8 cellular contexts compared by ENCODE assay signal in the genomic region with DNA sequence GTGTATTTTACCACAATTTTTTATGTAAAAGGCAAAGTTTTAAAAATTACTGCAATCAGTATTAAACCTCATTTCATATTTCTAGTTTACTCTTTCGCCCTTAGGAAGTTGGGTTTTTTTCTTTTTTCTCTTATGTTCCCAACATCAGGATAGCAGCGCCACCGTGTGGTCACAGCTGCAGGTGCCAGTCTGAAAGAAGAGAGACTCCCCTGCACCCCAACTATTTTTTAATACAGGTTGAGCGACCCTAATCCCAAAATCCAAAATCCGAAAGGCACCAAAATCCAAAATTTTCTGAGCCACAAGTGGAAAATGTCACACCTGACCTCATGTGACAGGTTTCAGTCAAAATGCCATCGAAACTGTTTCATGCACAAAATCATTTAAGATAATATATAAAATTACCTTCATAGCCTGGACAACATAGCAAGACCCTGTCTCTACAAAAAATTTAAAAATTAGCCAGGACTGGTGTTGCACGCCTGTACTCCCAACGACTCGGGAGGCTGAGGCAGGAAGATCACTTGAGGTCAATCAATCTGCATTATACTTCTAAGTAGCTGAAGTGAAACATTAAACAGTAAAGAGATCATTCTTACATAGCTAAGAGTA. TPM values are rescaled to one million over a fixed set of nuclear protein-coding genes. Genes with fewer than 3 reads are reported as not detected.
DNase-seq lines count a peak whose midpoint lies in the region; ATAC-seq and TF ChIP-seq lines count a peak whose summit lies in the region.

No MANE protein-coding gene starts in this region.

- peak; percentile 86 for TF ChIP-seq CTCF in lung (IDR thresholded peaks at IDR 0.05; ENCODE audit: control extremely low read depth, extremely low read depth)

- peaks cover 10% of the 10 kb centered on the region for H3K27me3 Mint-ChIP-seq in activated CD4-positive, alpha-beta T cell treated with anti-CD3 and anti-CD28 coated beads, Interleukin-2, amount 10 ng/mL, durations not matched to agents 7 days and 5 days

- H3K36me3 ChIP-seq in lung (ENCODE audit: control insufficient read depth in 2 of 2, insufficient read depth in 2 of 2, low read length in 2 of 2), result no peaks in the 10 kb centered on the region

- no peaks in the 10 kb centered on the region for H3K9me3 Mint-ChIP-seq in activated CD4-positive, alpha-beta T cell treated with anti-CD3 and anti-CD28 coated beads, Interleukin-2, amount 10 ng/mL, durations not matched to agents 7 days and 5 days

- H3K4me1 ChIP-seq in lung (ENCODE audit: control insufficient read depth in 2 of 2, insufficient read depth in 2 of 2, low read length in 2 of 2), result peaks cover 0 to 4% of the 10 kb centered on the region in 2 donors

- H3K4me3 ChIP-seq in lung, result no peak overlapping the region

- CTCF ChIA-PET in activated CD4-positive, alpha-beta T cell treated with anti-CD3 and anti-CD28 coated beads, Interleukin-2, amount 10 ng/mL, durations not matched to agents 7 days and 5 days (lab: Charles Lee), result interaction anchor here (0.6 to 1.8 kb wide), 10 partner anchors 9 to 91 kb away, joined by 3 to 15 read pairs (median 5); a partner anchor contains a TSS

- no peak overlapping the region for H3K27ac Mint-ChIP-seq in activated CD4-positive, alpha-beta T cell treated with anti-CD3 and anti-CD28 coated beads, Interleukin-2, amount 10 ng/mL, durations not matched to agents 7 days and 5 days

- H3K27ac ChIP-seq in lung (ENCODE audit: low read depth in 1 of 2, low read length in 1 of 2), result no peak overlapping the region

- POLR2A ChIA-PET in activated CD4-positive, alpha-beta T cell treated with anti-CD3 and anti-CD28 coated beads, Interleukin-2, amount 10 ng/mL, durations not matched to agents 7 days and 5 days (lab: Charles Lee), result no interaction called here

- no peaks in the 10 kb centered on the region for H3K36me3 Mint-ChIP-seq in activated CD4-positive, alpha-beta T cell treated with anti-CD3 and anti-CD28 coated beads, Interleukin-2, amount 10 ng/mL, durations not matched to agents 7 days and 5 days (ENCODE audit: low read depth)

- no peaks in the 10 kb centered on the region for H3K27me3 ChIP-seq in lung (ENCODE audit: control insufficient read depth, insufficient read depth)

- H3K4me3 Mint-ChIP-seq in activated CD4-positive, alpha-beta T cell treated with anti-CD3 and anti-CD28 coated beads, Interleukin-2, amount 10 ng/mL, durations not matched to agents 7 days and 5 days, result no peak overlapping the region

- ATAC-seq in lung (ENCODE audit: insufficient read depth, low FRiP score) (no peak), HG03520 (IDR thresholded peaks at IDR 0.05; ENCODE audit: unreplicated experiment) (no peak)

- H3K4me1 Mint-ChIP-seq in activated CD4-positive, alpha-beta T cell treated with anti-CD3 and anti-CD28 coated beads, Interleukin-2, amount 10 ng/mL, durations not matched to agents 7 days and 5 days, result peaks cover 20% of the 10 kb centered on the region

- WGBS in lung, 2 donors, result 19 to 26% methylated on average over 9 of the region's 9 CpGs

- peak; percentile 42 for DNase-seq in NCI-H510A treated with DMSO at 0.1 percent for 48 hours (lab: John Stamatoyannopoulos, UW)
- DNase-seq in NCI-H510A (lab: John Stamatoyannopoulos, UW), result no peak
- DNase-seq in NCI-H345 treated with DMSO at 0.1 percent for 48 hours (lab: John Stamatoyannopoulos, UW; ENCODE audit: unreplicated experiment), result peak; percentile 37
- DNase-seq in activated CD4-positive, alpha-beta T cell treated with anti-CD3 and anti-CD28 coated beads, Interleukin-2, amount 10 ng/mL, durations not matched to agents 7 days and 5 days, result peak; percentile 83
- peak; percentile 72 for DNase-seq in dedifferentiated amniotic fluid mesenchymal stem cell (ENCODE audit: extremely low spot score)
- peak; percentile 72 for DNase-seq in lung (ENCODE audit: low spot score)
- peak; percentile 50 for DNase-seq in stimulated activated CD8-positive, alpha-beta memory T cell treated with anti-CD3 and anti-CD28 coated beads, Interleukin-12 subunit alpha, Interleukin-12 subunit beta, amount 100 ng/mL, for 24 hours (ENCODE audit: extremely low read depth)

- no peaks in the 10 kb centered on the region for H3K9me3 ChIP-seq in lung (ENCODE audit: control insufficient read depth in 2 of 2, insufficient read depth in 1 of 2, low read length in 1 of 2)

RNA-seq across cellular contexts. Expression of a gene that starts 21.8 kb away (rescaled TPM):
- not detected for total RNA-seq in activated CD4-positive, alpha-beta T cell treated with anti-CD3 and anti-CD28 coated beads, Interleukin-2, amount 10 ng/mL, durations not matched to agents 7 days and 5 days
- 1 to 10 TPM; 1.6 to 1.7 TPM for total RNA-seq in lung
- polyA plus RNA-seq in lung, result 10 to 100 TPM in 1 of 2 donors, 1 to 10 TPM in 1; 3.5 to 12.0 TPM

RNA-seq across cellular contexts. Expression of a gene that starts 42.8 kb away (rescaled TPM):
- under 1 TPM; 0.29 to 0.62 TPM for total RNA-seq in activated CD4-positive, alpha-beta T cell treated with anti-CD3 and anti-CD28 coated beads, Interleukin-2, amount 10 ng/mL, durations not matched to agents 7 days and 5 days
- total RNA-seq in lung, result 1 to 10 TPM; 5.9 to 7.0 TPM
- polyA plus RNA-seq in lung, result 10 to 100 TPM in 1 of 2 donors, 1 to 10 TPM in 1; 5.9 to 11.2 TPM

RNA-seq across cellular contexts. Expression of a gene that starts 56.3 kb away (rescaled TPM):
- total RNA-seq in activated CD4-positive, alpha-beta T cell treated with anti-CD3 and anti-CD28 coated beads, Interleukin-2, amount 10 ng/mL, durations not matched to agents 7 days and 5 days, result not detected
- 1 to 10 TPM; 3.7 to 5.2 TPM for total RNA-seq in lung
- polyA plus RNA-seq in lung, result 10 to 100 TPM; 12.7 to 18.4 TPM

Comparison
In these comparisons a context has a peak if more than half of its experiments do, and no peak if none do; other contexts are left out.
1. RNA of a gene that starts 42.8 kb away (total RNA-seq): 5.9 to 7.0 TPM in lung; 0.29 to 0.62 TPM in activated CD4-positive, alpha-beta T cell treated with anti-CD3 and anti-CD28 coated beads, Interleukin-2, amount 10 ng/mL, durations not matched to agents 7 days and 5 days; every median in the first group is over 4 times any median in the second.
2. RNA of a gene that starts 56.3 kb away (total RNA-seq): 3.7 to 5.2 TPM in lung; not detected in activated CD4-positive, alpha-beta T cell treated with anti-CD3 and anti-CD28 coated beads, Interleukin-2, amount 10 ng/mL, durations not matched to agents 7 days and 5 days; every median in the first group is over 4 times any median in the second.